1 cellular context compared by ENCODE assay signal in genomic region chr15:89809093-89809786, GRCh38.
TF ChIP-seq lines count a peak whose summit lies in the region.

No MANE protein-coding gene starts in this region.

TF ChIP-seq in HepG2, 621 proteins besides CTCF, POLR2A, EP300 and RAD21 (continued from another document and continues in another):
- TF ChIP-seq ZNF275 (CRISPR knock-in tag; IDR thresholded peaks at IDR 0.05; ENCODE audit: borderline replicate concordance) (0 out of 2 replicates have a peak, but pooled peaks have one; percentile 66), SNAPC2 (CRISPR knock-in tag; IDR thresholded peaks at IDR 0.05) (no peak), ZSCAN9 (CRISPR knock-in tag; IDR thresholded peaks at IDR 0.05; ENCODE audit: borderline replicate concordance) (no peak), ATF5 (CRISPR knock-in tag; IDR thresholded peaks at IDR 0.05; ENCODE audit: low read depth) (no peak), SPEN (CRISPR knock-in tag; IDR thresholded peaks at IDR 0.05; ENCODE audit: low read depth) (peak; percentile 68), REL (CRISPR knock-in tag; conservative IDR thresholded peaks at IDR 0.05) (no peak), ZBTB37 (CRISPR knock-in tag; IDR thresholded peaks at IDR 0.05) (0 out of 2 replicates have a peak, but pooled peaks have one; percentile 42), ZNF180 (CRISPR knock-in tag; IDR thresholded peaks at IDR 0.05; ENCODE audit: borderline replicate concordance, low read depth) (no peak), ZNF781 (CRISPR knock-in tag; IDR thresholded peaks at IDR 0.05; ENCODE audit: borderline replicate concordance, not compliant biosample characterization) (no peak), ISL2 (CRISPR knock-in tag; IDR thresholded peaks at IDR 0.05) (peak; percentile 84), TBX2 (CRISPR knock-in tag; IDR thresholded peaks at IDR 0.05; ENCODE audit: borderline replicate concordance) (peak; percentile 93), ZNF614 (CRISPR knock-in tag; IDR thresholded peaks at IDR 0.05; ENCODE audit: borderline replicate concordance) (0 out of 2 replicates have a peak, but pooled peaks have one; percentile 62), ASH2L (IDR thresholded peaks at IDR 0.05; ENCODE audit: insufficient read length, low read depth, low read length) (peak; percentile 39), ZNF749 (CRISPR knock-in tag; IDR thresholded peaks at IDR 0.05; ENCODE audit: borderline replicate concordance) (no peak), NCOA5 (CRISPR knock-in tag; IDR thresholded peaks at IDR 0.05) (no peak), RBFOX2 (IDR thresholded peaks at IDR 0.05; ENCODE audit: low read depth, low read length) (peak; percentile 54), ATF7 (IDR thresholded peaks at IDR 0.05) (no peak), ATF7 (CRISPR knock-in tag; IDR thresholded peaks at IDR 0.05) (no peak), DR1 (CRISPR knock-in tag; IDR thresholded peaks at IDR 0.05) (peak; percentile 31; the same call in 1 of the 2 replicates), ZFP37 (CRISPR knock-in tag; IDR thresholded peaks at IDR 0.05; ENCODE audit: borderline replicate concordance) (no peak), ZNF850 (CRISPR knock-in tag; conservative IDR thresholded peaks at IDR 0.05) (no peak), RBAK (CRISPR knock-in tag; IDR thresholded peaks at IDR 0.05) (no peak), ZNF496 (CRISPR knock-in tag; IDR thresholded peaks at IDR 0.05; ENCODE audit: insufficient replicate concordance) (no peak), ZNF766 (CRISPR knock-in tag; IDR thresholded peaks at IDR 0.05; ENCODE audit: borderline replicate concordance) (no peak), ZUFSP (CRISPR knock-in tag; IDR thresholded peaks at IDR 0.05; ENCODE audit: borderline replicate concordance) (no peak), THYN1 (CRISPR knock-in tag; IDR thresholded peaks at IDR 0.05; ENCODE audit: borderline replicate concordance, low read depth) (no peak), DMAP1 (CRISPR knock-in tag; IDR thresholded peaks at IDR 0.05) (peak; percentile 57; the same call in 1 of the 2 replicates), AGO1 (IDR thresholded peaks at IDR 0.05; ENCODE audit: low read depth, low read length, poor library complexity, severe bottlenecking) (no peak), KMT2B (CRISPR knock-in tag; IDR thresholded peaks at IDR 0.05) (peak; percentile 32; the same call in 1 of the 2 replicates), KLF15 (CRISPR knock-in tag; IDR thresholded peaks at IDR 0.05; ENCODE audit: borderline replicate concordance) (no peak), IRX3 (CRISPR knock-in tag; IDR thresholded peaks at IDR 0.05; ENCODE audit: borderline replicate concordance, low read depth) (peak; percentile 27; the same call in 1 of the 2 replicates), FOXP1 (IDR thresholded peaks at IDR 0.05) (no peak), FOXP1 (CRISPR knock-in tag; IDR thresholded peaks at IDR 0.05) (peak; percentile 63; the same call in 1 of the 2 replicates), ZBTB1 (CRISPR knock-in tag; IDR thresholded peaks at IDR 0.05; ENCODE audit: borderline replicate concordance) (no peak), MIER2 (CRISPR knock-in tag; IDR thresholded peaks at IDR 0.05) (0 out of 2 replicates have a peak, but pooled peaks have one; percentile 46), ZFP62 (CRISPR knock-in tag; IDR thresholded peaks at IDR 0.05) (no peak), ZNF773 (CRISPR knock-in tag; IDR thresholded peaks at IDR 0.05; ENCODE audit: borderline replicate concordance) (no peak), ZNF746 (CRISPR knock-in tag; IDR thresholded peaks at IDR 0.05) (peak; percentile 75; the same call in 1 of the 2 replicates), RFX1 (IDR thresholded peaks at IDR 0.05) (no peak), ELF3 (CRISPR knock-in tag; IDR thresholded peaks at IDR 0.05) (peak; percentile 79), RELA (CRISPR knock-in tag; IDR thresholded peaks at IDR 0.05) (no peak; the same call in 1 of the 2 replicates), ZNF329 (CRISPR knock-in tag; IDR thresholded peaks at IDR 0.05; ENCODE audit: low read depth) (0 out of 2 replicates have a peak, but pooled peaks have one; percentile 38), MIER3 (CRISPR knock-in tag; IDR thresholded peaks at IDR 0.05; ENCODE audit: borderline replicate concordance) (peak; percentile 39; the same call in 1 of the 2 replicates), FOXJ3 (CRISPR knock-in tag; IDR thresholded peaks at IDR 0.05; ENCODE audit: borderline replicate concordance) (peak; percentile 74; the same call in 1 of the 2 replicates), NFATC3 (CRISPR knock-in tag; IDR thresholded peaks at IDR 0.05) (no peak), MTA1 (CRISPR knock-in tag; IDR thresholded peaks at IDR 0.05; ENCODE audit: borderline replicate concordance) (peak; percentile 96), ZNF362 (CRISPR knock-in tag; IDR thresholded peaks at IDR 0.05; ENCODE audit: borderline replicate concordance) (peak; percentile 63; the same call in 1 of the 2 replicates), HMG20B (CRISPR knock-in tag; conservative IDR thresholded peaks at IDR 0.05) (no peak), CAMTA2 (CRISPR knock-in tag; IDR thresholded peaks at IDR 0.05; ENCODE audit: borderline replicate concordance) (no peak), SMAD3 (CRISPR knock-in tag; IDR thresholded peaks at IDR 0.05) (0 out of 2 replicates have a peak, but pooled peaks have one; percentile 15), HNF1A (IDR thresholded peaks at IDR 0.05; ENCODE audit: low read depth) (peak; percentile 69; the same call in 1 of the 2 replicates), HNF1A (CRISPR knock-in tag; IDR thresholded peaks at IDR 0.05; ENCODE audit: borderline replicate concordance) (peak; percentile 90; the same call in 1 of the 2 replicates), PAX8 (CRISPR knock-in tag; IDR thresholded peaks at IDR 0.05; ENCODE audit: borderline replicate concordance) (0 out of 2 replicates have a peak, but pooled peaks have one; percentile 44), CREB3 (CRISPR knock-in tag; IDR thresholded peaks at IDR 0.05) (no peak), ZBED4 (CRISPR knock-in tag; IDR thresholded peaks at IDR 0.05; ENCODE audit: borderline replicate concordance) (peak; percentile 93)
